Comparison of ENCODE assay signal across 20 cellular contexts in genomic region chr6:144824018-144824417, GRCh38.
"Had no signal": no experiment of that assay in that cellular context is flagged by ENCODE, and none has a peak within 500 bp of the region (broad histone marks: within the 10 kb centered on the region; RNA-seq: fewer than 3 reads in every experiment).

No MANE protein-coding gene starts in this region.

- DNase-seq: activated CD4-positive, alpha-beta T cell treated with anti-CD3 and anti-CD28 coated beads, Interleukin-2, amount 50 U/mL, for 4 hours; activated CD8-positive, alpha-beta memory T cell treated with anti-CD3 and anti-CD28 coated beads for 24 hours; activated CD8-positive, alpha-beta memory T cell treated with anti-CD3 and anti-CD28 coated beads, Interleukin-2, amount 50 U/mL, for 4 hours; activated naive CD4-positive, alpha-beta T cell treated with Interleukin-2 at 50 U/mL for 16 hours; activated T-cell treated with anti-CD3 and anti-CD28 coated beads, Interleukin-2, amount 50 U/mL, for 4 hours; amygdala; colonic mucosa; dorsolateral prefrontal cortex; heart left ventricle; left colon; mesenchymal stem cell; stimulated activated CD4-positive, alpha-beta T cell treated with anti-CD3 and anti-CD28 coated beads, Interleukin-4, amount 100 ng/mL, for 1 hour; stimulated activated naive CD4-positive, alpha-beta T cell treated with Interleukin-2 at 50 U/mL for 16 hours; T-cell; uterus; WERI-Rb-1 had no signal

- H3K9me3 Mint-ChIP-seq: activated T-cell treated with anti-CD3 and anti-CD28 coated beads, Interleukin-2, amount 50 U/mL, for 4 hours; T-cell had no signal

- H3K27me3 Mint-ChIP-seq: T-cell had no signal

- H3K4me1 ChIP-seq: colonic mucosa, heart left ventricle, prostate gland, tibial nerve had no signal

- H3K27me3 ChIP-seq: colonic mucosa, dorsolateral prefrontal cortex, gastroesophageal sphincter, heart left ventricle, tibial nerve, uterus had no signal

- H3K4me3 ChIP-seq: colonic mucosa, dorsolateral prefrontal cortex, gastroesophageal sphincter, heart left ventricle, prostate gland, tibial nerve, uterus had no signal

- H3K9me3 ChIP-seq: colonic mucosa, gastroesophageal sphincter, heart left ventricle, prostate gland, tibial nerve, uterus had no signal

- H3K4me3 Mint-ChIP-seq: activated T-cell treated with anti-CD3 and anti-CD28 coated beads, Interleukin-2, amount 50 U/mL, for 4 hours; T-cell had no signal

- H3K27ac ChIP-seq: colonic mucosa, dorsolateral prefrontal cortex, epithelial cell of prostate, gastroesophageal sphincter, heart left ventricle, prostate gland, tibial nerve, uterus, WERI-Rb-1 had no signal

- ATAC-seq: activated T-cell treated with anti-CD3 and anti-CD28 coated beads, Interleukin-2, amount 50 U/mL, for 4 hours; gastroesophageal sphincter; heart left ventricle; left colon; T-cell had no signal

- H3K36me3 ChIP-seq: colonic mucosa, prostate gland, uterus, WERI-Rb-1 had no signal
